ENCODE assay signal across 1 cellular context in genomic region chr19:37370880-37371661, GRCh38.
A peak's percentile ranks its signal among the peaks of the same experiment; 100 is the strongest.
TF ChIP-seq lines count a peak whose summit lies in the region.

Gene ZNF527, plus strand, starts transcription at chr19:37371099. Its CDS starts 3,100 bp downstream, at chr19:37374199.

TF ChIP-seq in HepG2, 621 proteins besides CTCF, POLR2A, EP300 and RAD21 (continued from another document and continues in another):
- TF ChIP-seq ETV5 (CRISPR knock-in tag; IDR thresholded peaks at IDR 0.05; ENCODE audit: borderline replicate concordance) (0 out of 2 replicates have a peak, but pooled peaks have one; percentile 35), TCF7 (IDR thresholded peaks at IDR 0.05; ENCODE audit: low read depth) (0 out of 2 replicates have a peak, but pooled peaks have one; percentile 7), BHLHE40 (IDR thresholded peaks at IDR 0.05; ENCODE audit: low read length) (peak; percentile 14; the same call in 1 of the 2 replicates), ZNF772 (CRISPR knock-in tag; IDR thresholded peaks at IDR 0.05) (peak; percentile 47; the same call in 1 of the 2 replicates), DPF2 (CRISPR knock-in tag; IDR thresholded peaks at IDR 0.05; ENCODE audit: borderline replicate concordance, low read depth) (no peak), DMAP1 (CRISPR knock-in tag; IDR thresholded peaks at IDR 0.05) (0 out of 2 replicates have a peak, but pooled peaks have one; percentile 53), ZNF614 (CRISPR knock-in tag; IDR thresholded peaks at IDR 0.05; ENCODE audit: borderline replicate concordance) (peak; percentile 92; the same call in 1 of the 2 replicates), ZNF205 (CRISPR knock-in tag; IDR thresholded peaks at IDR 0.05) (peak; percentile 30; the same call in 1 of the 2 replicates), KMT2B (CRISPR knock-in tag; IDR thresholded peaks at IDR 0.05) (peak; percentile 91), POLR2G (IDR thresholded peaks at IDR 0.05; ENCODE audit: low read depth, low read length) (peak; percentile 74), TFAP4 (IDR thresholded peaks at IDR 0.05; ENCODE audit: borderline replicate concordance, low read depth) (peak; percentile 19; the same call in 1 of the 2 replicates), NRL (CRISPR knock-in tag; IDR thresholded peaks at IDR 0.05; ENCODE audit: borderline replicate concordance) (0 out of 2 replicates have a peak, but pooled peaks have one; percentile 32), ISL2 (CRISPR knock-in tag; IDR thresholded peaks at IDR 0.05) (peak; percentile 71), ZMYM4 (CRISPR knock-in tag; IDR thresholded peaks at IDR 0.05) (peak; percentile 96), FOXK1 (CRISPR knock-in tag; IDR thresholded peaks at IDR 0.05; ENCODE audit: borderline replicate concordance, low read depth) (peak; percentile 40; the same call in 1 of the 2 replicates), GFI1 (CRISPR knock-in tag; IDR thresholded peaks at IDR 0.05; ENCODE audit: borderline replicate concordance) (no peak), ZNF34 (CRISPR knock-in tag; IDR thresholded peaks at IDR 0.05; ENCODE audit: borderline replicate concordance) (0 out of 2 replicates have a peak, but pooled peaks have one; percentile 18), ATF7-NPFF (CRISPR knock-in tag; IDR thresholded peaks at IDR 0.05; ENCODE audit: low read depth) (0 out of 2 replicates have a peak, but pooled peaks have one; percentile 54), SKIL (CRISPR knock-in tag; IDR thresholded peaks at IDR 0.05; ENCODE audit: borderline replicate concordance) (0 out of 2 replicates have a peak, but pooled peaks have one; percentile 10), HOMEZ (CRISPR knock-in tag; IDR thresholded peaks at IDR 0.05; ENCODE audit: low read depth) (peak; percentile 83; the same call in 1 of the 2 replicates), ZSCAN25 (CRISPR knock-in tag; IDR thresholded peaks at IDR 0.05) (peak; percentile 42; the same call in 1 of the 2 replicates), POLR2AphosphoS5 (IDR thresholded peaks at IDR 0.05; ENCODE audit: low read depth, low read length) (peak; percentile 85), HNF4G (IDR thresholded peaks at IDR 0.05; ENCODE audit: borderline replicate concordance, low read depth, low read length) (no peak), HNF4G (CRISPR knock-in tag; IDR thresholded peaks at IDR 0.05; ENCODE audit: borderline replicate concordance, low read depth) (peak; percentile 74; the same call in 1 of the 2 replicates), MAF1 (CRISPR knock-in tag; IDR thresholded peaks at IDR 0.05; ENCODE audit: borderline replicate concordance) (peak; percentile 88; the same call in 1 of the 2 replicates), SOX13 (IDR thresholded peaks at IDR 0.05) (no peak), SOX13 (CRISPR knock-in tag; conservative IDR thresholded peaks at IDR 0.05 in 1 of 2, IDR thresholded peaks at IDR 0.05 in 1 of 2) (peak in 1 of 2 experiments; percentile 37; a peak in 1 of 4 replicates), DRAP1 (CRISPR knock-in tag; IDR thresholded peaks at IDR 0.05) (peak; percentile 70), ZNF768 (CRISPR knock-in tag; IDR thresholded peaks at IDR 0.05) (peak; percentile 38; the same call in 1 of the 2 replicates), AFF4 (CRISPR knock-in tag; IDR thresholded peaks at IDR 0.05) (no peak), CSRNP1 (CRISPR knock-in tag; IDR thresholded peaks at IDR 0.05) (0 out of 2 replicates have a peak, but pooled peaks have one; percentile 38), PAF1 (CRISPR knock-in tag; IDR thresholded peaks at IDR 0.05) (no peak), NR2F1 (CRISPR knock-in tag; IDR thresholded peaks at IDR 0.05) (peak in 1 of 2 experiments; percentile 47; a peak in 2 of 4 replicates), ASH2L (IDR thresholded peaks at IDR 0.05; ENCODE audit: insufficient read length, low read depth, low read length) (peak; percentile 84), MTERF4 (CRISPR knock-in tag; IDR thresholded peaks at IDR 0.05) (no peak), ZNF263 (CRISPR knock-in tag; IDR thresholded peaks at IDR 0.05) (peak; percentile 83), CENPT (CRISPR knock-in tag; IDR thresholded peaks at IDR 0.05; ENCODE audit: low read depth) (0 out of 2 replicates have a peak, but pooled peaks have one; percentile 27), JUND (CRISPR knock-in tag; IDR thresholded peaks at IDR 0.05) (0 out of 2 replicates have a peak, but pooled peaks have one; percentile 52), ZIK1 (CRISPR knock-in tag; IDR thresholded peaks at IDR 0.05; ENCODE audit: borderline replicate concordance, low read depth) (0 out of 2 replicates have a peak, but pooled peaks have one; percentile 27), MYPOP (CRISPR knock-in tag; IDR thresholded peaks at IDR 0.05) (peak; percentile 85; the same call in 1 of the 2 replicates), ZNF280D (CRISPR knock-in tag; IDR thresholded peaks at IDR 0.05) (no peak), ZNF503 (CRISPR knock-in tag; IDR thresholded peaks at IDR 0.05) (peak; percentile 75; the same call in 1 of the 2 replicates), KDM4B (CRISPR knock-in tag; IDR thresholded peaks at IDR 0.05) (0 out of 2 replicates have a peak, but pooled peaks have one; percentile 35)
